ENCODE assay signal across 19 cellular contexts in the genomic region with DNA sequence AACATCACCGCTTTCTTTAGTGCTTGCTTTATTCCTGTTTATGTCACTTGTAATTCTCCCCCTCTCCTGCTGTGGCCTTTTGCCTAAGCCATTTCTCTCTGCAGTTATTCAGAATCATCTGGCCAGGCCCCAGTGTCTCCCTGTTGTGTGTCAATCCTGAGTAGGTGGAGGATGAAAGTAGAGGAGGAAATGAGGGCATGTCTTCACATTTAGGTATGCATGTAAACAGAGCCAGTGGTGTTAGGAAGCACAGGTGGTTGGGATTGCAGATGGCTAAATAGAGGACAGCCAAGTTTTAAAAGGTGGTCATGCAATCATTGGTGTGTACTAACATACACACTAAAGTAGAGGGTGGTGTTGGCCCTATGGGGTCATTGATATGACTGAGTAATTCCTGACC. TPM values are rescaled to one million over a fixed set of nuclear protein-coding genes. Genes with fewer than 3 reads are reported as not detected.
"Had no signal": no experiment of that assay in that cellular context is flagged by ENCODE, and none has a peak within 500 bp of the region (broad histone marks: within the 10 kb centered on the region; RNA-seq: fewer than 3 reads in every experiment).

No MANE protein-coding gene starts in this region.

- H3K4me3 ChIP-seq: coronary artery, gastrocnemius medialis, mucosa of descending colon, suprapubic skin had no signal

- DNase-seq: activated CD4-positive, alpha-beta T cell treated with anti-CD3 and anti-CD28 coated beads, Interleukin-2, amount 10 ng/mL, durations not matched to agents 7 days and 5 days; activated CD8-positive, alpha-beta T cell treated with anti-CD3 and anti-CD28 coated beads, Interleukin-2, amount 10 ng/mL, durations not matched to agents 7 days and 5 days; activated effector memory CD4-positive, alpha-beta T cell treated with Interleukin-2 at 50 U/mL for 16 hours; activated naive CD4-positive, alpha-beta T cell treated with anti-CD3 and anti-CD28 coated beads, Interleukin-2, amount 10 ng/mL, durations not matched to agents 7 days and 5 days; activated naive CD8-positive, alpha-beta T cell treated with anti-CD3 and anti-CD28 coated beads, Interleukin-2, amount 50 U/mL, for 24 hours; activated T-cell treated with anti-CD3 and anti-CD28 coated beads, Interleukin-2, amount 50 U/mL, for 4 hours; aorta; brain microvascular endothelial cell; gastrocnemius medialis; head of caudate nucleus; left ventricle myocardium superior; mucosa of descending colon; naive B cell; right cardiac atrium; stimulated activated naive CD8-positive, alpha-beta T cell treated with anti-CD3 and anti-CD28 coated beads, Interleukin-15, amount 100 ng/mL, for 72 hours; T-cell had no signal

- H3K36me3 ChIP-seq: brain microvascular endothelial cell, gastrocnemius medialis, suprapubic skin had no signal

- H3K27ac ChIP-seq: brain microvascular endothelial cell, coronary artery, gastrocnemius medialis, suprapubic skin had no signal

- H3K27me3 ChIP-seq: brain microvascular endothelial cell, gastrocnemius medialis, suprapubic skin had no signal

- H3K9me3 ChIP-seq: gastrocnemius medialis, mucosa of descending colon, suprapubic skin had no signal

- ATAC-seq: activated CD8-positive, alpha-beta T cell treated with anti-CD3 and anti-CD28 coated beads, Interleukin-2, amount 10 ng/mL, durations not matched to agents 7 days and 5 days; activated naive CD8-positive, alpha-beta T cell treated with anti-CD3 and anti-CD28 coated beads, Interleukin-2, amount 50 U/mL, for 24 hours; activated T-cell treated with anti-CD3 and anti-CD28 coated beads, Interleukin-2, amount 50 U/mL, for 4 hours; left ventricle myocardium superior; mucosa of descending colon; right cardiac atrium; stimulated activated naive CD8-positive, alpha-beta T cell treated with anti-CD3 and anti-CD28 coated beads, Interleukin-15, amount 100 ng/mL, for 72 hours; T-cell had no signal

RNA-seq across cellular contexts. Expression of a gene that starts 5.2 kb away (rescaled TPM):
- total RNA-seq: activated CD4-positive, alpha-beta T cell treated with anti-CD3 and anti-CD28 coated beads, Interleukin-2, amount 10 ng/mL, durations not matched to agents 7 days and 5 days; activated CD8-positive, alpha-beta T cell treated with anti-CD3 and anti-CD28 coated beads, Interleukin-2, amount 10 ng/mL, durations not matched to agents 7 days and 5 days; activated T-cell treated with anti-CD3 and anti-CD28 coated beads, Interleukin-2, amount 50 U/mL, for 4 hours; omental fat pad had no signal
